Comparison of ENCODE assay signal across 8 cellular contexts in the genomic region with DNA sequence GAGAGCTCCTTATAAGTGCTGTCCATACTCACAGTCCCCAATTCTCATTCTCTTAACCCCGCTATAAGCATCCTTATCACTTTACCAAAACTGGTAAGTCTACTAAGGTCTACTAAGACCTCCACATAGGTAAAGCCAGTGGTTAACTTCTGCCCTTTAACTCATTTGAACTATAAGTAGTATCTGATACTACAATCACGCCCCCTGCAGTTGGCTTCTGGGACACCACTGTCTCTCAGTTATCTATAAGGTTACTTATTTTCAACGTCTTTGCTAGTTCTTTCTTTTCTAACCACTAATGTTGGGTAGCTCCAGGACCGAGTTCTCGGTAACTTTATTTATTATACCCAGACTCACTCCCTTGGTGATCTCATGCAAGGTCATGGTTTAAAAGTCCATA.
DNase-seq lines count a peak whose midpoint lies in the region; ATAC-seq and TF ChIP-seq lines count a peak whose summit lies in the region.

No MANE protein-coding gene starts in this region.

- peak; percentile 5 for TF ChIP-seq CTCF in AG04449 (IDR thresholded peaks at IDR 0.05; ENCODE audit: insufficient read depth, low read length, missing control alignments)
- peak; percentile 11 for TF ChIP-seq CTCF in GM20000 (IDR thresholded peaks at IDR 0.05; ENCODE audit: extremely low read depth, missing control alignments)
- peak; percentile 13 for TF ChIP-seq CTCF in RWPE2 (IDR thresholded peaks at IDR 0.05; ENCODE audit: poor library complexity, severe bottlenecking)
- peak; percentile 50 for TF ChIP-seq CTCF in epithelial cell of proximal tubule (conservative IDR thresholded peaks at IDR 0.05; ENCODE audit: low read depth, low read length)
- peak in 3 of 6 experiments; percentile 18 to 29 (median 23) for TF ChIP-seq CTCF in Peyer's patch (IDR thresholded peaks at IDR 0.05)

- H3K27me3 ChIP-seq in RWPE2 (ENCODE audit: insufficient read depth, poor library complexity, severe bottlenecking) (no peaks in the 10 kb centered on the region), Peyer's patch (no peaks in the 10 kb centered on the region)

- H3K27ac ChIP-seq in RWPE2 (ENCODE audit: poor library complexity, severe bottlenecking) (no peak overlapping the region), Peyer's patch (no peak overlapping the region)

- no peak for TF ChIP-seq POLR2A in Peyer's patch (IDR thresholded peaks at IDR 0.05)

- POLR2A ChIA-PET in AG04449 (lab: Yijun Ruan, JAX): no interaction called here

- H3K4me3 ChIP-seq in AG04449 (ENCODE audit: low read depth, low read length) (no peak overlapping the region), RWPE2 (ENCODE audit: severe bottlenecking) (no peak overlapping the region), epithelial cell of proximal tubule (ENCODE audit: low read depth, low read length) (no peak overlapping the region), Peyer's patch (no peak overlapping the region)

- no peaks in the 10 kb centered on the region for H3K9me3 ChIP-seq in RWPE2 (ENCODE audit: severe bottlenecking)
- H3K9me3 ChIP-seq in Peyer's patch: no peaks in the 10 kb centered on the region

- no peaks in the 10 kb centered on the region for H3K4me1 ChIP-seq in RWPE2 (ENCODE audit: insufficient read depth, poor library complexity, severe bottlenecking)
- no peaks in the 10 kb centered on the region for H3K4me1 ChIP-seq in Peyer's patch

- ATAC-seq in RWPE2 (ENCODE audit: low read depth) (no peak), HG03354 (IDR thresholded peaks at IDR 0.05; ENCODE audit: poor library complexity, severe bottlenecking, unreplicated experiment) (no peak)

- DNase-seq in AG04449 (ENCODE audit: low read depth, low spot score): no peak
- peak; percentile 7 for DNase-seq in GM20000 (ENCODE audit: low spot score)
- DNase-seq in RWPE2 (ENCODE audit: low spot score): no peak
- no peak for DNase-seq in epithelial cell of proximal tubule (ENCODE audit: low read depth)
- peak in 2 of 3 experiments; percentile 17 to 51 for DNase-seq in stimulated activated CD4-positive, alpha-beta T cell treated with anti-CD3 and anti-CD28 coated beads, TNF-alpha, amount 100 ng/mL, for 24 hours (ENCODE audit: low read depth in 3 of 3)
- no peak for DNase-seq in C1 segment of cervical spinal cord (lab: John Stamatoyannopoulos, UW)
- no peak for DNase-seq in Peyer's patch

- no peaks in the 10 kb centered on the region; the same call in 1 of the 2 replicates for H3K36me3 ChIP-seq in RWPE2 (ENCODE audit: low read depth)
- no peaks in the 10 kb centered on the region for H3K36me3 ChIP-seq in Peyer's patch

- CTCF ChIA-PET in AG04449 (lab: Yijun Ruan, JAX): interaction anchor here (0.6 to 3.1 kb wide), 6 partner anchors 8 to 207 kb away, joined by 3 to 51 read pairs (median 9); no protein-coding TSS in a partner anchor

Comparison
In these comparisons a context has a peak if more than half of its experiments do, and no peak if none do; other contexts are left out.
1. DNase-seq: peak in GM20000 (single experiment) and stimulated activated CD4-positive, alpha-beta T cell treated with anti-CD3 and anti-CD28 coated beads, TNF-alpha, amount 100 ng/mL, for 24 hours (2 of 3); none in AG04449 (single experiment), RWPE2 (single experiment), epithelial cell of proximal tubule (single experiment), C1 segment of cervical spinal cord (0 of 14) and Peyer's patch (0 of 3).